ENCODE assay signal across 9 cellular contexts in the genomic region with DNA sequence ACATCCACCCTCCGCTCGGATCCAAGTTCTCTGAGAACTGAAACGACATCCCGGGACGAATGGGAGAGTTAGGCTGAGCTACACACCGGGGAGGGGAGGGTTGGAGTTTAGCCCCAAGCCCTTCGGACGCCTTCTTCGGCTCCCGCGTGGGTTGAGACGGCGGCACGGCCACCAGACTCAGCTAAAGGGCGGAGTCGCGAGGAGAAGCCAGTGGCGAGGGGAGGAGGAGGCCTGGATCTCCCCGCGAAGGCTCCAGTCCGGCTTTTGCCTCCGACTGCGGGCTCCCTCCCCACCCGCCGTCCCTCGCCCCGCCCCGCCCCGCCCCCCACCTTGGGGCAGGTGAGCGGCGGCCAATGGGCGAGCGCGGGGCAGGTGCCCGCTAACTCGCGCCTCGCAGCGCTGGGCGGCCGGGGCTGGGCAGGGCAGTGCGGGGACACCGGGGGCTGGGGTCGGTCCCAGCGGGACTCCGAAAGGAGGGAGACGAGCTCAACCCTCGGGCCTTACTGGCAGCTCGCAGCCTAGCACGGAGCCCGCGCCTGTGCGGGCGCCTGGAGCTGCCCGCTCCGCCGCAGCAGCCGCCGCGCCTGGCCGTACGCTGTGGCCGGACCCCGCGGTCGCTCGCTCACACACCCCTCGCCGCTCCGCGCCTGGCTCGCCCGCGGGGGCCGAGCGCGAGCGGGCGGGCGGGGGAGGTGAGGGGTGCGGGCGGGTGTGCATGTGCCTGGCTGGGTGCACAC. TPM values are rescaled to one million over a fixed set of nuclear protein-coding genes. Genes with fewer than 3 reads are reported as not detected.
A peak's percentile ranks its signal among the peaks of the same experiment; 100 is the strongest.
DNase-seq lines count a peak whose midpoint lies in the region; ATAC-seq, FAIRE-seq and TF ChIP-seq lines count a peak whose summit lies in the region.
"Had no signal": no experiment of that assay in that cellular context is flagged by ENCODE, and none has a peak within 500 bp of the region (broad histone marks: within the 10 kb centered on the region; RNA-seq: fewer than 3 reads in every experiment).

EMX1 (plus strand) TSS at position 382 of the 737 bp plus-strand sequence; CDS start at position 716, 334 bp downstream.

- DNase-seq in Ammon's horn (ENCODE audit: low spot score): peak; percentile 35
- DNase-seq in OCI-LY7 (ENCODE audit: low spot score): peak; percentile 35
- no peak for DNase-seq in astrocyte (ENCODE audit: low read depth)
- DNase-seq in kidney: peak; percentile 87
- peak; percentile 26 for DNase-seq in stimulated activated CD4-positive, alpha-beta T cell treated with anti-CD3 and anti-CD28 coated beads, Interleukin-2, amount 100 ng/mL, for 4 hours (ENCODE audit: low read depth)

- peak within 1 kb of the TSS; percentile 50 for H3K4me2 ChIP-seq in OCI-LY7 (ENCODE audit: low read length)
- peak within 1 kb of the TSS; percentile 70 for H3K4me2 ChIP-seq in astrocyte (ENCODE audit: low read length)

- peaks cover 72% of the 10 kb centered on the region for H3K27me3 Mint-ChIP-seq in astrocyte (ENCODE audit: low read depth, unreplicated experiment)

- TF ChIP-seq CTCF in OCI-LY7 (conservative IDR thresholded peaks at IDR 0.05; ENCODE audit: low read length) (no peak), astrocyte (IDR thresholded peaks at IDR 0.05; ENCODE audit: insufficient read depth, low read depth, low read length) (no peak), kidney (IDR thresholded peaks at IDR 0.05; ENCODE audit: borderline replicate concordance, extremely low read depth, insufficient read depth) (no peak)

- H3K27ac ChIP-seq in OCI-LY7 (ENCODE audit: low read depth, low read length, poor library complexity, severe bottlenecking) (no peak within 1 kb of the TSS), astrocyte (ENCODE audit: low read depth, low read length) (no peak within 1 kb of the TSS), kidney (ENCODE audit: low read depth in 2 of 2, low read length in 2 of 2) (peak within 1 kb of the TSS; percentile 93 to 94)

- H3K27me3 ChIP-seq in astrocyte (ENCODE audit: insufficient read depth, low read length): peaks cover 94% of the 10 kb centered on the region

- H3K9ac ChIP-seq in astrocyte (ENCODE audit: low read length) (no peak within 1 kb of the TSS), kidney (ENCODE audit: low read length in 2 of 2) (peak within 1 kb of the TSS; percentile 53 to 65)

- peaks cover 9% of the 10 kb centered on the region for H3K9me3 Mint-ChIP-seq in astrocyte (ENCODE audit: unreplicated experiment)

- no TSS peak for BruUV-seq in OCI-LY7 (replicated peaks; lab: Mats Ljungman, UMichigan)

- no peak within 1 kb of the TSS for H2AFZ ChIP-seq in OCI-LY7 (ENCODE audit: low read length)
- peak within 1 kb of the TSS; percentile 30 for H2AFZ ChIP-seq in astrocyte (ENCODE audit: low read depth, low read length)

- ATAC-seq in GM19043 (IDR thresholded peaks at IDR 0.05; ENCODE audit: low read depth, unreplicated experiment) (peak; percentile 38), HG03520 (IDR thresholded peaks at IDR 0.05; ENCODE audit: unreplicated experiment) (peak; percentile 47), HG03565 (IDR thresholded peaks at IDR 0.05; ENCODE audit: unreplicated experiment) (no peak)

- FAIRE-seq in astrocyte (lab: Jason Lieb, UNC) (no peak), kidney (lab: Jason Lieb, UNC) (no peak)
- FAIRE-seq: endometrium had no signal

- peaks cover 5% of the 10 kb centered on the region for H3K4me1 ChIP-seq in OCI-LY7 (ENCODE audit: insufficient read depth, low read length, poor library complexity, severe bottlenecking)
- peaks cover 9% of the 10 kb centered on the region for H3K4me1 ChIP-seq in astrocyte (ENCODE audit: insufficient read depth, low read length)
- H3K4me1 ChIP-seq in kidney (ENCODE audit: control insufficient read depth in 1 of 2, insufficient read depth in 1 of 2, low read depth in 1 of 2, low read length in 2 of 2): peaks cover 14 to 15% of the 10 kb centered on the region in 2 donors

- H3K9me3 ChIP-seq in OCI-LY7 (ENCODE audit: low read length) (no peaks in the 10 kb centered on the region), astrocyte (ENCODE audit: insufficient read depth, low read depth, low read length) (no peaks in the 10 kb centered on the region), kidney (ENCODE audit: control insufficient read depth in 1 of 2, low read length in 2 of 2) (no peaks in the 10 kb centered on the region)

- H3K4me1 Mint-ChIP-seq in astrocyte (ENCODE audit: low read depth, unreplicated experiment): no peaks in the 10 kb centered on the region

- POLR2A ChIA-PET in OCI-LY7 (lab: Charles Lee): no interaction called here

- no peaks in the 10 kb centered on the region for H3K9me2 ChIP-seq in OCI-LY7 (ENCODE audit: insufficient read depth, low read length)

- H3K4me3 Mint-ChIP-seq in astrocyte (ENCODE audit: unreplicated experiment): peak within 1 kb of the TSS; percentile 34

- H3K79me2 ChIP-seq in OCI-LY7 (ENCODE audit: insufficient read depth, low read depth, low read length) (no peaks in the 10 kb centered on the region), astrocyte (ENCODE audit: insufficient read depth, low read length) (no peaks in the 10 kb centered on the region)

- peak within 1 kb of the TSS; percentile 46 for H3K4me3 ChIP-seq in OCI-LY7 (ENCODE audit: low read depth, low read length, poor library complexity, severe bottlenecking)
- H3K4me3 ChIP-seq in astrocyte (ENCODE audit: insufficient read depth, low read depth, low read length): no peak within 1 kb of the TSS
- peak within 1 kb of the TSS; percentile 66 to 80 for H3K4me3 ChIP-seq in kidney (ENCODE audit: low read length in 2 of 2)

- H4K20me1 ChIP-seq in OCI-LY7 (ENCODE audit: insufficient read depth, low read length) (peaks cover under 1% of the 10 kb centered on the region; the same call in 1 of the 2 replicates), astrocyte (ENCODE audit: insufficient read depth, low read length) (peaks cover 38% of the 10 kb centered on the region)

- H3K27ac Mint-ChIP-seq in astrocyte (ENCODE audit: unreplicated experiment): no peak within 1 kb of the TSS

- H3K36me3 Mint-ChIP-seq in astrocyte (ENCODE audit: low read depth, unreplicated experiment): no peaks in the 10 kb centered on the region

- CTCF ChIA-PET in OCI-LY7 (lab: Charles Lee; ENCODE audit: unreplicated experiment): no interaction called here

- no peaks in the 10 kb centered on the region for H3K36me3 ChIP-seq in OCI-LY7 (ENCODE audit: insufficient read depth, low read length)
- H3K36me3 ChIP-seq in astrocyte (ENCODE audit: insufficient read depth, low read length): no peaks in the 10 kb centered on the region
- H3K36me3 ChIP-seq in kidney (ENCODE audit: control insufficient read depth in 1 of 2, insufficient read depth in 2 of 2, low read length in 2 of 2): peaks cover 0 to 19% of the 10 kb centered on the region in 2 donors

- intact Hi-C loops in OCI-LY7 (cut with micrococcal nuclease; ENCODE audit: unreplicated experiment): no loop called here
- intact Hi-C loops in kidney (cut with DNase I): no loop called here

RNA-seq across cellular contexts. Expression of gene EMX1, which starts in this region (rescaled TPM):
- total RNA-seq in OCI-LY7 (2014; rRNA removed; shearing (Covaris generic)): not detected in 2 replicates
- total RNA-seq in OCI-LY7 (2022) (not detected in 2 replicates), astrocyte (0.48 TPM in 1 of 2 replicates, not detected in the other), kidney (19.6 TPM)
- 132 TPM for polyA plus RNA-seq in kidney (ENCODE audit: insufficient read depth, low read depth, low replicate concordance)

Comparison
In these comparisons a context has a peak if more than half of its experiments do, and no peak if none do; other contexts are left out.
1. RNA of gene EMX1 (total RNA-seq): 19.6 TPM in kidney (single experiment); 0.48 TPM in astrocyte and not detected in OCI-LY7; every median in the first group is over 10 times any median in the second.
2. Peak in DNase-seq, H3K4me3 ChIP-seq and H3K4me2 ChIP-seq in OCI-LY7; RNA of the gene not detected or under 1 TPM.
3. H3K27ac ChIP-seq: peak in kidney (2 of 2); none in OCI-LY7 (single experiment) and astrocyte (single experiment).